Comparison of ENCODE assay signal across 26 cellular contexts in the genomic region with DNA sequence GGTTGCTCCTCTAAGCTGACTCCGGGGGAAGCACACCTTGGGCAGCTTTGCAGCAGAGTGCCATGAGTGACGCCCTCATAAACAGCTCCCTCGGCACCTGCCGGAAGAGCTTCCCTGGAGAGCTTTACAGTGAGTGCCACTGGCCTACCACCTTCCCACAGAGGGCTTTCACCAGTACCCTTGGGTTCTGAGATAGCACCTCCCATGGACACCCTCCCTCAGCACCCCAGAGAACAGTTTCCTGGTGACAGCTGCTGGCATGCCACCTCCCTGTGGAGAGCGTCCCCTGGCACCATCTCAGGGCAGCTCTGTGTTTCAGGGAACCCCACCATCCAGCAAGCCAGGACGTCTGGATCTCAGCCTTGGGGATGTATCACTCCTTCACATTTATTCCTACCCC. TPM values are rescaled to one million over a fixed set of nuclear protein-coding genes. Genes with fewer than 3 reads are reported as not detected.
DNase-seq lines count a peak whose midpoint lies in the region; ATAC-seq and TF ChIP-seq lines count a peak whose summit lies in the region.
"Had no signal": no experiment of that assay in that cellular context is flagged by ENCODE, and none has a peak within 500 bp of the region (broad histone marks: within the 10 kb centered on the region; RNA-seq: fewer than 3 reads in every experiment).

No MANE protein-coding gene starts in this region.

- H3K36me3 Mint-ChIP-seq in activated CD4-positive, alpha-beta T cell treated with anti-CD3 and anti-CD28 coated beads for 36 hours (ENCODE audit: low read depth) = peaks cover 36% of the 10 kb centered on the region
- H3K36me3 Mint-ChIP-seq in stimulated activated effector memory CD8-positive, alpha-beta T cell treated with anti-CD3 and anti-CD28 coated beads, Interleukin-12 subunit alpha, Interleukin-12 subunit beta, amount 100 ng/mL, for 72 hours = peaks cover 72% of the 10 kb centered on the region

- POLR2A ChIA-PET in activated CD4-positive, alpha-beta T cell treated with anti-CD3 and anti-CD28 coated beads for 36 hours (lab: Charles Lee) = no interaction called here

- H3K9me3 Mint-ChIP-seq in activated CD4-positive, alpha-beta T cell treated with anti-CD3 and anti-CD28 coated beads for 36 hours (ENCODE audit: low read depth) = no peaks in the 10 kb centered on the region
- H3K9me3 Mint-ChIP-seq in stimulated activated effector memory CD8-positive, alpha-beta T cell treated with anti-CD3 and anti-CD28 coated beads, Interleukin-12 subunit alpha, Interleukin-12 subunit beta, amount 100 ng/mL, for 72 hours = no peaks in the 10 kb centered on the region

- ATAC-seq in activated CD4-positive, alpha-beta T cell treated with anti-CD3 and anti-CD28 coated beads for 36 hours = no peak
- peak; percentile 53 for ATAC-seq in left ventricle myocardium superior
- ATAC-seq in stimulated activated effector memory CD8-positive, alpha-beta T cell treated with anti-CD3 and anti-CD28 coated beads, Interleukin-12 subunit alpha, Interleukin-12 subunit beta, amount 100 ng/mL, for 72 hours = no peak
- ATAC-seq in HG03520 (IDR thresholded peaks at IDR 0.05; ENCODE audit: unreplicated experiment) = no peak
- no peak for ATAC-seq in gastroesophageal sphincter
- ATAC-seq: HepG2 had no signal

- peak overlapping the region; percentile 4 for H3K27ac Mint-ChIP-seq in activated CD4-positive, alpha-beta T cell treated with anti-CD3 and anti-CD28 coated beads for 36 hours
- peak overlapping the region; percentile 60 for H3K27ac Mint-ChIP-seq in stimulated activated effector memory CD8-positive, alpha-beta T cell treated with anti-CD3 and anti-CD28 coated beads, Interleukin-12 subunit alpha, Interleukin-12 subunit beta, amount 100 ng/mL, for 72 hours
- H3K27ac Mint-ChIP-seq: CD14-positive monocyte had no signal

- H3K27me3 ChIP-seq in ascending aorta = no peaks in the 10 kb centered on the region
- no peaks in the 10 kb centered on the region for H3K27me3 ChIP-seq in gastroesophageal sphincter
- H3K27me3 ChIP-seq: BE2C had no signal

- H3K9me3 ChIP-seq in ascending aorta (no peaks in the 10 kb centered on the region), gastroesophageal sphincter (no peaks in the 10 kb centered on the region)
- H3K9me3 ChIP-seq: BE2C had no signal

- H3K27me3 Mint-ChIP-seq in activated CD4-positive, alpha-beta T cell treated with anti-CD3 and anti-CD28 coated beads for 36 hours = no peaks in the 10 kb centered on the region

- TF ChIP-seq POLR2A in gastroesophageal sphincter (IDR thresholded peaks at IDR 0.05) = no peak

- H3K27ac ChIP-seq in ascending aorta (no peak overlapping the region), gastroesophageal sphincter (no peak overlapping the region)
- H3K27ac ChIP-seq: GM23248 had no signal

- CTCF ChIA-PET in activated CD4-positive, alpha-beta T cell treated with anti-CD3 and anti-CD28 coated beads for 36 hours (lab: Charles Lee) = interaction anchor here (1.3 kb wide), 1 partner anchor 24 kb away, joined by 3 read pairs; no protein-coding TSS in a partner anchor

- DNase-seq in activated CD4-positive, alpha-beta T cell treated with anti-CD3 and anti-CD28 coated beads for 36 hours = no peak
- DNase-seq in activated CD4-positive, alpha-beta T cell treated with anti-CD3 and anti-CD28 coated beads for 4 hours = no peak
- peak; percentile 67 for DNase-seq in NCI-H510A treated with DMSO at 0.1 percent for 48 hours (lab: John Stamatoyannopoulos, UW)
- DNase-seq in left ventricle myocardium superior = no peak
- no peak for DNase-seq in stimulated activated effector memory CD8-positive, alpha-beta T cell treated with anti-CD3 and anti-CD28 coated beads, Interleukin-12 subunit alpha, Interleukin-12 subunit beta, amount 100 ng/mL, for 72 hours (ENCODE audit: low spot score in 2 of 2)
- DNase-seq in ascending aorta (ENCODE audit: low spot score in 2 of 2) = no peak
- DNase-seq: 8988T, ACHN, BE2C, Calu3, DMS79 treated with DMSO at 0.1 percent for 48 hours, GF-D8, GM23248, H7, Kasumi-1, NCI-H1092 treated with DMSO at 0.1 percent for 48 hours, NCI-H1436 treated with DMSO at 0.1 percent for 48 hours, NCI-H1930, NCI-H446 treated with DMSO at 0.1 percent for 48 hours, NCI-H69, RPMI8226, SHP77 treated with DMSO at 0.1 percent for 48 hours had no signal

- peaks cover 40 to 71% of the 10 kb centered on the region in 2 donors for H3K36me3 ChIP-seq in ascending aorta
- H3K36me3 ChIP-seq in gastroesophageal sphincter = peaks cover 0 to 94% of the 10 kb centered on the region in 2 donors

- 96 to 100% methylated on average over 1 to 4 of the region's 6 CpGs for WGBS in gastroesophageal sphincter (ENCODE audit: low coverage in 1 of 2), 2 donors

- H3K4me3 ChIP-seq in ascending aorta = no peak overlapping the region
- no peak overlapping the region for H3K4me3 ChIP-seq in gastroesophageal sphincter
- H3K4me3 ChIP-seq: GM23248 had no signal

- H3K4me1 Mint-ChIP-seq in activated CD4-positive, alpha-beta T cell treated with anti-CD3 and anti-CD28 coated beads for 36 hours = no peaks in the 10 kb centered on the region
- H3K4me1 Mint-ChIP-seq in stimulated activated effector memory CD8-positive, alpha-beta T cell treated with anti-CD3 and anti-CD28 coated beads, Interleukin-12 subunit alpha, Interleukin-12 subunit beta, amount 100 ng/mL, for 72 hours = peaks cover 5% of the 10 kb centered on the region

- H3K4me1 ChIP-seq in ascending aorta (no peaks in the 10 kb centered on the region), gastroesophageal sphincter (no peaks in the 10 kb centered on the region)
- H3K4me1 ChIP-seq: BE2C had no signal

- no peak for TF ChIP-seq EP300 in gastroesophageal sphincter (IDR thresholded peaks at IDR 0.05)

- TF ChIP-seq CTCF in ascending aorta (IDR thresholded peaks at IDR 0.05) = no peak
- no peak for TF ChIP-seq CTCF in gastroesophageal sphincter (IDR thresholded peaks at IDR 0.05)

- intact Hi-C loops in activated CD4-positive, alpha-beta T cell treated with anti-CD3 and anti-CD28 coated beads for 36 hours (cut with DNase I, micrococcal nuclease) = no loop called here
- intact Hi-C loops in left ventricle myocardium superior (cut with micrococcal nuclease) = no loop called here
- intact Hi-C loops in ascending aorta (cut with DNase I) = no loop called here

- H3K4me3 Mint-ChIP-seq in activated CD4-positive, alpha-beta T cell treated with anti-CD3 and anti-CD28 coated beads for 36 hours = no peak overlapping the region
- no peak overlapping the region for H3K4me3 Mint-ChIP-seq in stimulated activated effector memory CD8-positive, alpha-beta T cell treated with anti-CD3 and anti-CD28 coated beads, Interleukin-12 subunit alpha, Interleukin-12 subunit beta, amount 100 ng/mL, for 72 hours
- H3K4me3 Mint-ChIP-seq: CD14-positive monocyte had no signal

RNA-seq across cellular contexts. Expression of gene RUBCN, which starts 49.1 kb away (rescaled TPM):
- 10 to 100 TPM; 22.7 to 23.4 TPM for total RNA-seq in activated CD4-positive, alpha-beta T cell treated with anti-CD3 and anti-CD28 coated beads for 36 hours
- total RNA-seq in left ventricle myocardium superior = 17.8 TPM
- 27.4 TPM for total RNA-seq in ascending aorta
- 10 to 100 TPM; 47.8 to 99.6 (median 60.1) TPM for total RNA-seq in gastroesophageal sphincter
